Comparison of ENCODE assay signal across 9 cellular contexts in genomic region chr11:2868604-2869526, GRCh38. TPM values are rescaled to one million over a fixed set of nuclear protein-coding genes. Genes with fewer than 3 reads are reported as not detected.
A peak's percentile ranks its signal among the peaks of the same experiment; 100 is the strongest.
DNase-seq lines count a peak whose midpoint lies in the region; ATAC-seq and TF ChIP-seq lines count a peak whose summit lies in the region.
"Had no signal": no experiment of that assay in that cellular context is flagged by ENCODE, and none has a peak within 500 bp of the region (broad histone marks: within the 10 kb centered on the region; RNA-seq: fewer than 3 reads in every experiment).

No MANE protein-coding gene starts in this region.

- peaks cover 68% of the 10 kb centered on the region for H3K27me3 Mint-ChIP-seq in CD4-positive, alpha-beta T cell
- H3K27me3 Mint-ChIP-seq in IgD-negative memory B cell: peaks cover 27% of the 10 kb centered on the region

- H3K4me3 ChIP-seq in MM.1S (ENCODE audit: low read length): no peak overlapping the region
- peak overlapping the region in 1 of 4 donors; percentile 3 for H3K4me3 ChIP-seq in sigmoid colon

- no peak for DNase-seq in CD4-positive, alpha-beta T cell
- peak; percentile 81 to 90 for DNase-seq in hippocampal formation (lab: John Stamatoyannopoulos, UW)
- peak in 51 of 56 donors; percentile 23 to 83 (median 63) for DNase-seq in nucleus accumbens (lab: John Stamatoyannopoulos, UW)
- DNase-seq in MM.1S: no peak
- no peak for DNase-seq in GOT3 (lab: John Stamatoyannopoulos, UW)
- no peak for DNase-seq in sigmoid colon
- no peak for DNase-seq in DMS153 (lab: John Stamatoyannopoulos, UW)
- DNase-seq: activated naive CD4-positive, alpha-beta T cell treated with anti-CD3 and anti-CD28 coated beads, Interleukin-2, amount 10 ng/mL, durations not matched to agents 7 days and 5 days had no signal

- H3K27me3 ChIP-seq in CD4-positive, alpha-beta T cell (ENCODE audit: control insufficient read depth, insufficient read depth, low read length): peaks cover 41% of the 10 kb centered on the region
- peaks cover 16% of the 10 kb centered on the region for H3K27me3 ChIP-seq in MM.1S (replicated peaks; ENCODE audit: insufficient read depth, low read length)
- H3K27me3 ChIP-seq in sigmoid colon: peaks cover 18 to 53% (median 31%) of the 10 kb centered on the region in 3 donors

- no peaks in the 10 kb centered on the region for H3K9me3 Mint-ChIP-seq in CD4-positive, alpha-beta T cell
- peaks cover 0 to 3% (median 0%) of the 10 kb centered on the region in 3 donors for H3K9me3 Mint-ChIP-seq in IgD-negative memory B cell
- H3K9me3 Mint-ChIP-seq: activated naive CD4-positive, alpha-beta T cell treated with anti-CD3 and anti-CD28 coated beads, Interleukin-2, amount 10 ng/mL, durations not matched to agents 7 days and 5 days had no signal

- no peaks in the 10 kb centered on the region for H4K20me1 ChIP-seq in MM.1S (ENCODE audit: insufficient read depth, low read length)

- no peak for TF ChIP-seq POLR2A in sigmoid colon (IDR thresholded peaks at IDR 0.05)

- H3K9me2 ChIP-seq in MM.1S (replicated peaks; ENCODE audit: insufficient read depth, low read length): no peaks in the 10 kb centered on the region

- POLR2A ChIA-PET in CD4-positive, alpha-beta T cell (lab: Charles Lee): no interaction called here

- no peaks in the 10 kb centered on the region for H3F3A ChIP-seq in MM.1S (ENCODE audit: insufficient read depth, low read length)

- peaks cover 5% of the 10 kb centered on the region for H3K4me1 Mint-ChIP-seq in CD4-positive, alpha-beta T cell (ENCODE audit: low read depth)
- peaks cover 0 to 6% (median 2%) of the 10 kb centered on the region in 3 donors for H3K4me1 Mint-ChIP-seq in IgD-negative memory B cell

- TF ChIP-seq EP300 in sigmoid colon (IDR thresholded peaks at IDR 0.05): no peak

- H3K4me1 ChIP-seq in MM.1S (ENCODE audit: low read length) (no peaks in the 10 kb centered on the region), sigmoid colon (no peaks in the 10 kb centered on the region)

- 27 to 40% methylated on average over 51 of the region's 51 CpGs for WGBS in sigmoid colon, 2 donors

- H3K27ac Mint-ChIP-seq in CD4-positive, alpha-beta T cell: no peak overlapping the region
- no peak overlapping the region for H3K27ac Mint-ChIP-seq in IgD-negative memory B cell
- H3K27ac Mint-ChIP-seq: activated naive CD4-positive, alpha-beta T cell treated with anti-CD3 and anti-CD28 coated beads, Interleukin-2, amount 10 ng/mL, durations not matched to agents 7 days and 5 days had no signal

- H3K4me3 Mint-ChIP-seq in CD4-positive, alpha-beta T cell: peak overlapping the region; percentile 25
- H3K4me3 Mint-ChIP-seq in IgD-negative memory B cell: peak overlapping the region; percentile 48 to 89 (median 76)
- H3K4me3 Mint-ChIP-seq: activated naive CD4-positive, alpha-beta T cell treated with anti-CD3 and anti-CD28 coated beads, Interleukin-2, amount 10 ng/mL, durations not matched to agents 7 days and 5 days had no signal

- H3K4me2 ChIP-seq in MM.1S (ENCODE audit: low read depth, low read length): no peak overlapping the region

- H2AFZ ChIP-seq in MM.1S (ENCODE audit: low read length): no peak overlapping the region

- H3K36me3 ChIP-seq in MM.1S (replicated peaks; ENCODE audit: insufficient read depth, low read length) (no peaks in the 10 kb centered on the region), sigmoid colon (no peaks in the 10 kb centered on the region)

- ATAC-seq in CD4-positive, alpha-beta T cell (ENCODE audit: poor library complexity): no peak

- H3K79me2 ChIP-seq in MM.1S (ENCODE audit: low read length): no peaks in the 10 kb centered on the region

- intact Hi-C loops in CD4-positive, alpha-beta T cell (cut with DNase I, micrococcal nuclease): no loop called here
- intact Hi-C loops in sigmoid colon (cut with DNase I): no loop called here

- no peak overlapping the region for H3K9ac ChIP-seq in MM.1S (ENCODE audit: low read length)

- TF ChIP-seq CTCF in CD4-positive, alpha-beta T cell (IDR thresholded peaks at IDR 0.05): no peak
- TF ChIP-seq CTCF in MM.1S (IDR thresholded peaks at IDR 0.05; ENCODE audit: low read length) (no peak), sigmoid colon (IDR thresholded peaks at IDR 0.05) (no peak)

- H3K9me3 ChIP-seq in CD4-positive, alpha-beta T cell (ENCODE audit: control insufficient read depth, low read length): no peaks in the 10 kb centered on the region
- H3K9me3 ChIP-seq in MM.1S (replicated peaks; ENCODE audit: insufficient read depth, low read length) (no peaks in the 10 kb centered on the region), sigmoid colon (no peaks in the 10 kb centered on the region)

- H3K27ac ChIP-seq in CD4-positive, alpha-beta T cell (ENCODE audit: low read depth, low read length): no peak overlapping the region
- H3K27ac ChIP-seq in MM.1S (ENCODE audit: low read length): no peak overlapping the region
- no peak overlapping the region for H3K27ac ChIP-seq in sigmoid colon

- no peaks in the 10 kb centered on the region for H3K36me3 Mint-ChIP-seq in CD4-positive, alpha-beta T cell (ENCODE audit: low read depth)
- H3K36me3 Mint-ChIP-seq in IgD-negative memory B cell: no peaks in the 10 kb centered on the region
- H3K36me3 Mint-ChIP-seq: activated naive CD4-positive, alpha-beta T cell treated with anti-CD3 and anti-CD28 coated beads, Interleukin-2, amount 10 ng/mL, durations not matched to agents 7 days and 5 days had no signal

- CTCF ChIA-PET in CD4-positive, alpha-beta T cell (lab: Charles Lee): no interaction called here

RNA-seq across cellular contexts. Expression of gene CDKN1C, which starts 16.7 kb away (rescaled TPM):
- 1 to 10 TPM; 1.9 to 2.5 TPM for total RNA-seq in CD4-positive, alpha-beta T cell
- polyA plus RNA-seq in IgD-negative memory B cell (not detected), sigmoid colon (10 to 100 TPM in 1 of 3 donors, 1 to 10 TPM in 2; 5.3 to 14.4 (median 7.9) TPM)
- total RNA-seq in sigmoid colon: 10 to 100 TPM; 37.2 to 54.3 (median 47.4) TPM

Comparison
In these comparisons a context has a peak if more than half of its experiments do, and no peak if none do; other contexts are left out.
1. DNase-seq: peak in hippocampal formation (2 of 2) and nucleus accumbens (51 of 56); none in CD4-positive, alpha-beta T cell (0 of 10), MM.1S (single experiment), GOT3 (single experiment), sigmoid colon (single experiment) and DMS153 (single experiment).
2. RNA of gene CDKN1C, which starts 16.7 kb away (total RNA-seq): 37.2 to 54.3 TPM in sigmoid colon; 1.9 to 2.5 TPM in CD4-positive, alpha-beta T cell; every median in the first group is over 10 times any median in the second.